22 cellular contexts compared by ENCODE assay signal in genomic region chr10:48522011-48522765, GRCh38.
DNase-seq lines count a peak whose midpoint lies in the region; ATAC-seq and TF ChIP-seq lines count a peak whose summit lies in the region.
"Had no signal": no experiment of that assay in that cellular context is flagged by ENCODE, and none has a peak within 500 bp of the region (broad histone marks: within the 10 kb centered on the region; RNA-seq: fewer than 3 reads in every experiment).

No MANE protein-coding gene starts in this region.

- ATAC-seq in foreskin keratinocyte (no peak), left colon (no peak)
- ATAC-seq: natural killer cell; Panc1; stimulated activated naive CD8-positive, alpha-beta T cell treated with anti-CD3 and anti-CD28 coated beads, Interleukin-15, amount 100 ng/mL, for 72 hours had no signal

- H3K9me3 ChIP-seq in GM23248 (ENCODE audit: low read depth) (no peaks in the 10 kb centered on the region), SJCRH30 (replicated peaks) (no peaks in the 10 kb centered on the region), fibroblast of lung (ENCODE audit: control insufficient read depth, insufficient read depth, low read depth, low read length) (no peaks in the 10 kb centered on the region)
- H3K9me3 ChIP-seq: colonic mucosa had no signal

- 98 to 99% methylated on average over 7 of the region's 7 CpGs for WGBS in GM23248 (ENCODE audit: low coverage in 1 of 2, low lambda C conversion rate in 2 of 2, missing lambda C conversion rate in 2 of 2), 2 experiments

- no peak overlapping the region for H3K27ac ChIP-seq in GM23248
- H3K27ac ChIP-seq in SJCRH30, result no peak overlapping the region
- H3K27ac ChIP-seq in fibroblast of lung (ENCODE audit: insufficient read depth, low read length), result peak overlapping the region; percentile 46
- H3K27ac ChIP-seq in foreskin keratinocyte, result no peak overlapping the region
- H3K27ac ChIP-seq: brain microvascular endothelial cell, colonic mucosa had no signal

- H3K4me3 ChIP-seq in GM23248 (no peak overlapping the region), SJCRH30 (no peak overlapping the region), fibroblast of lung (replicated peaks in 1 of 4; ENCODE audit: control extremely low read depth in 1 of 4, insufficient read depth in 1 of 4, low read depth in 3 of 4, low read length in 4 of 4) (no peak overlapping the region)
- H3K4me3 ChIP-seq: colonic mucosa had no signal

- H3K27me3 ChIP-seq in GM23248 (replicated peaks; ENCODE audit: insufficient read depth), result no peaks in the 10 kb centered on the region
- H3K27me3 ChIP-seq in SJCRH30, result no peaks in the 10 kb centered on the region
- H3K27me3 ChIP-seq in fibroblast of lung (ENCODE audit: control insufficient read depth, insufficient read depth, low read length), result no peaks in the 10 kb centered on the region
- peaks cover 72% of the 10 kb centered on the region for H3K27me3 ChIP-seq in foreskin keratinocyte
- H3K27me3 ChIP-seq: brain microvascular endothelial cell had no signal

- H3K79me2 ChIP-seq in GM23248 (ENCODE audit: insufficient read depth) (peaks cover 79% of the 10 kb centered on the region), fibroblast of lung (ENCODE audit: control insufficient read depth, insufficient read depth, low read length) (peaks cover 67% of the 10 kb centered on the region)

- H3K27ac Mint-ChIP-seq in osteocyte (ENCODE audit: unreplicated experiment), result no peak overlapping the region
- H3K27ac Mint-ChIP-seq: natural killer cell; stimulated activated naive CD8-positive, alpha-beta T cell treated with anti-CD3 and anti-CD28 coated beads, Interleukin-15, amount 100 ng/mL, for 72 hours had no signal

- H3K36me3 Mint-ChIP-seq in osteocyte (ENCODE audit: unreplicated experiment), result no peaks in the 10 kb centered on the region
- H3K36me3 Mint-ChIP-seq: natural killer cell had no signal

- H3K9ac ChIP-seq in GM23248, result no peak overlapping the region
- no peak overlapping the region for H3K9ac ChIP-seq in fibroblast of lung (ENCODE audit: insufficient read depth, low read length)

- H3K4me1 ChIP-seq in GM23248 (ENCODE audit: insufficient read depth), result peaks cover 43% of the 10 kb centered on the region
- peaks cover 5% of the 10 kb centered on the region; the same call in 1 of the 2 replicates for H3K4me1 ChIP-seq in SJCRH30
- H3K4me1 ChIP-seq in fibroblast of lung (ENCODE audit: control insufficient read depth, extremely low read depth, insufficient read depth, low read length), result peaks cover 28% of the 10 kb centered on the region
- H3K4me1 ChIP-seq in foreskin keratinocyte, result no peaks in the 10 kb centered on the region
- H3K4me1 ChIP-seq: colonic mucosa had no signal

- peaks cover 30% of the 10 kb centered on the region for H3K4me1 Mint-ChIP-seq in osteocyte (ENCODE audit: unreplicated experiment)

- no peaks in the 10 kb centered on the region; the same call in 1 of the 2 replicates for H4K20me1 ChIP-seq in GM23248 (ENCODE audit: insufficient read depth)
- H4K20me1 ChIP-seq in fibroblast of lung (ENCODE audit: control insufficient read depth, extremely low read depth, insufficient read depth, low read length), result no peaks in the 10 kb centered on the region

- intact Hi-C loops in left colon (cut with DNase I, micrococcal nuclease), result no loop called here

- H3K4me3 Mint-ChIP-seq in osteocyte (ENCODE audit: unreplicated experiment), result peak overlapping the region; percentile 68
- H3K4me3 Mint-ChIP-seq: natural killer cell had no signal

- in situ Hi-C loops in GM23248 (cut with MboI), result loop anchor here (10.0 kb wide), 1 partner anchor 157 kb away; no protein-coding TSS in a partner anchor

- no peak for TF ChIP-seq CTCF in fibroblast of lung (conservative IDR thresholded peaks at IDR 0.05 in 1 of 2, IDR thresholded peaks at IDR 0.05 in 1 of 2; ENCODE audit: low read depth in 1 of 2, low read length in 2 of 2)
- TF ChIP-seq CTCF in osteocyte (IDR thresholded peaks at IDR 0.05), result no peak
- TF ChIP-seq CTCF in foreskin keratinocyte (conservative IDR thresholded peaks at IDR 0.05), result no peak

- no peaks in the 10 kb centered on the region for H3K9me2 ChIP-seq in GM23248 (ENCODE audit: insufficient read depth)

- peaks cover 39% of the 10 kb centered on the region for H3F3A ChIP-seq in GM23248 (ENCODE audit: insufficient read depth)

- H3K27me3 Mint-ChIP-seq in osteocyte (ENCODE audit: unreplicated experiment), result no peaks in the 10 kb centered on the region

- H3K4me2 ChIP-seq in GM23248 (ENCODE audit: unreplicated experiment) (no peak overlapping the region), fibroblast of lung (ENCODE audit: extremely low read depth, insufficient read depth, low read length) (peak overlapping the region; percentile 55)

- H3K36me3 ChIP-seq in GM23248 (ENCODE audit: low read depth) (no peaks in the 10 kb centered on the region), SJCRH30 (no peaks in the 10 kb centered on the region), fibroblast of lung (ENCODE audit: control insufficient read depth, insufficient read depth, low read length) (peaks cover 10% of the 10 kb centered on the region)
- H3K36me3 ChIP-seq: brain microvascular endothelial cell, colonic mucosa had no signal

- H2AFZ ChIP-seq in GM23248 (no peak overlapping the region), fibroblast of lung (ENCODE audit: low read length) (no peak overlapping the region)

- peak; percentile 55 for DNase-seq in GM23248
- peak; percentile 15 to 19 for DNase-seq in SJCRH30
- DNase-seq in fibroblast of lung (ENCODE audit: low read depth in 2 of 2), result peak in 1 of 2 donors; percentile 46
- DNase-seq in osteocyte (ENCODE audit: extremely low spot score, unreplicated experiment), result peak; percentile 57
- DNase-seq in foreskin keratinocyte, result no peak
- no peak for DNase-seq in cerebellar nuclear complex (lab: John Stamatoyannopoulos, UW)
- no peak for DNase-seq in NCI-H2196 treated with DMSO at 0.1 percent for 48 hours (lab: John Stamatoyannopoulos, UW; ENCODE audit: unreplicated experiment)
- DNase-seq in left colon, result no peak
- DNase-seq: activated CD4-positive, alpha-beta T cell treated with anti-CD3 and anti-CD28 coated beads, Interleukin-2, amount 50 U/mL, for 4 hours; activated effector memory CD4-positive, alpha-beta T cell treated with anti-CD3 and anti-CD28 coated beads, Interleukin-2, amount 50 U/mL, for 16 hours; brain microvascular endothelial cell; colonic mucosa; left cardiac atrium; natural killer cell; NCI-H1105 treated with DMSO at 0.1 percent for 48 hours; NCI-H446 treated with DMSO at 0.1 percent for 48 hours; NK-92 treated with Interleukin-12 subunit alpha and Interleukin-12 subunit beta, amount 100 ng/mL, for 24 hours; stimulated activated CD4-positive, alpha-beta T cell treated with anti-CD3 and anti-CD28 coated beads, Interleukin-12 subunit alpha, Interleukin-12 subunit beta, amount 100 ng/mL, for 4 hours; stimulated activated naive CD8-positive, alpha-beta T cell treated with anti-CD3 and anti-CD28 coated beads, Interleukin-15, amount 100 ng/mL, for 72 hours; T-helper 2 cell; trophoblast cell had no signal

- no peaks in the 10 kb centered on the region for H3K9me3 Mint-ChIP-seq in osteocyte (ENCODE audit: unreplicated experiment)
- H3K9me3 Mint-ChIP-seq: stimulated activated naive CD8-positive, alpha-beta T cell treated with anti-CD3 and anti-CD28 coated beads, Interleukin-15, amount 100 ng/mL, for 72 hours had no signal

Comparison
In these comparisons a context has a peak if more than half of its experiments do, and no peak if none do; other contexts are left out.
1. DNase-seq: peak in GM23248 (single experiment), SJCRH30 (2 of 2) and osteocyte (single experiment); none in foreskin keratinocyte (0 of 2), cerebellar nuclear complex (0 of 2), NCI-H2196 treated with DMSO at 0.1 percent for 48 hours (single experiment) and left colon (0 of 2).